In genomic region chr20:32350421-32350820, GRCh38 we compare ENCODE assay signal across 1 cellular context.
TF ChIP-seq lines count a peak whose summit lies in the region.

No MANE protein-coding gene starts in this region.

TF ChIP-seq in GM12878, 131 proteins besides CTCF, POLR2A, EP300 and RAD21 (continued from another document):
- TF ChIP-seq BCLAF1 (IDR thresholded peaks at IDR 0.05) = no peak
- peak; percentile 50; the same call in 1 of the 2 replicates for TF ChIP-seq PAX5 (IDR thresholded peaks at IDR 0.05; ENCODE audit: borderline replicate concordance, low read depth, low read length)
